Comparison of ENCODE assay signal across 21 cellular contexts in genomic region chr18:74590606-74591005, GRCh38. TPM values are rescaled to one million over a fixed set of nuclear protein-coding genes. Genes with fewer than 3 reads are reported as not detected.
A peak's percentile ranks its signal among the peaks of the same experiment; 100 is the strongest.
DNase-seq lines count a peak whose midpoint lies in the region; ATAC-seq and TF ChIP-seq lines count a peak whose summit lies in the region.
"Had no signal": no experiment of that assay in that cellular context is flagged by ENCODE, and none has a peak within 500 bp of the region (broad histone marks: within the 10 kb centered on the region; RNA-seq: fewer than 3 reads in every experiment).

No MANE protein-coding gene starts in this region.

- peaks cover 29% of the 10 kb centered on the region for H3K36me3 ChIP-seq in left ventricle myocardium inferior
- peaks cover 0 to 4% of the 10 kb centered on the region in 2 donors for H3K36me3 ChIP-seq in vagina
- no peaks in the 10 kb centered on the region for H3K36me3 ChIP-seq in osteoblast (ENCODE audit: insufficient read depth, low read length)

- H3K79me2 ChIP-seq in osteoblast (ENCODE audit: insufficient read depth, low read length): peaks cover 1% of the 10 kb centered on the region

- peaks cover 28% of the 10 kb centered on the region for H3K36me3 Mint-ChIP-seq in activated T-helper 17 cell treated with anti-CD3 and anti-CD28 coated beads, Interleukin-2, amount 50 U/mL, for 72 hours (ENCODE audit: low read depth)

- no peaks in the 10 kb centered on the region for H3K9me3 Mint-ChIP-seq in activated T-helper 17 cell treated with anti-CD3 and anti-CD28 coated beads, Interleukin-2, amount 50 U/mL, for 72 hours

- no peak overlapping the region for H3K4me2 ChIP-seq in osteoblast (ENCODE audit: insufficient read depth, low read length)
- H3K4me2 ChIP-seq: BLaER1 had no signal

- H3K4me3 Mint-ChIP-seq in activated T-helper 17 cell treated with anti-CD3 and anti-CD28 coated beads, Interleukin-2, amount 50 U/mL, for 72 hours: no peak overlapping the region

- H3K4me1 ChIP-seq in left ventricle myocardium inferior (peaks cover 12% of the 10 kb centered on the region), right cardiac atrium (ENCODE audit: control insufficient read depth, insufficient read depth, low read length) (no peaks in the 10 kb centered on the region), vagina (peaks cover 10% of the 10 kb centered on the region), osteoblast (ENCODE audit: insufficient read depth, low read length) (peaks cover under 1% of the 10 kb centered on the region)

- H3K27ac ChIP-seq in left ventricle myocardium inferior (replicated peaks) (peak overlapping the region; percentile 7), right cardiac atrium (ENCODE audit: low read length) (no peak overlapping the region), vagina (no peak overlapping the region), osteoblast (ENCODE audit: low read depth, low read length) (no peak overlapping the region)
- H3K27ac ChIP-seq: BLaER1, RWPE1 had no signal

- H3K9me3 ChIP-seq in left ventricle myocardium inferior (replicated peaks) (no peaks in the 10 kb centered on the region), right cardiac atrium (ENCODE audit: control insufficient read depth, low read length) (no peaks in the 10 kb centered on the region), vagina (no peaks in the 10 kb centered on the region), osteoblast (ENCODE audit: low read depth, low read length) (no peaks in the 10 kb centered on the region)
- H3K9me3 ChIP-seq: BLaER1 had no signal

- WGBS in right cardiac atrium: 63% methylated on average over 2 of the region's 2 CpGs

- H3K4me3 ChIP-seq in left ventricle myocardium inferior (no peak overlapping the region), right cardiac atrium (ENCODE audit: low read length) (no peak overlapping the region), vagina (no peak overlapping the region), osteoblast (ENCODE audit: insufficient read depth, low read length) (no peak overlapping the region)
- H3K4me3 ChIP-seq: BLaER1 had no signal

- H3K27me3 Mint-ChIP-seq in activated T-helper 17 cell treated with anti-CD3 and anti-CD28 coated beads, Interleukin-2, amount 50 U/mL, for 72 hours: peaks cover 18% of the 10 kb centered on the region

- H3K4me1 Mint-ChIP-seq in activated T-helper 17 cell treated with anti-CD3 and anti-CD28 coated beads, Interleukin-2, amount 50 U/mL, for 72 hours: peaks cover 20% of the 10 kb centered on the region

- ATAC-seq in right cardiac atrium: no peak
- peak; percentile 18 for ATAC-seq in activated T-helper 17 cell treated with anti-CD3 and anti-CD28 coated beads, Interleukin-2, amount 50 U/mL, for 72 hours (replicated peaks)
- ATAC-seq: PC-3 had no signal

- intact Hi-C loops in left ventricle myocardium inferior (cut with micrococcal nuclease) (no loop called here), right cardiac atrium (cut with DNase I) (no loop called here), vagina (cut with DNase I) (no loop called here)

- H3K27me3 ChIP-seq in left ventricle myocardium inferior (ENCODE audit: low read depth): no peaks in the 10 kb centered on the region
- H3K27me3 ChIP-seq in right cardiac atrium (ENCODE audit: control insufficient read depth, insufficient read depth): no peaks in the 10 kb centered on the region
- no peaks in the 10 kb centered on the region for H3K27me3 ChIP-seq in vagina
- no peaks in the 10 kb centered on the region for H3K27me3 ChIP-seq in osteoblast (ENCODE audit: insufficient read depth, low read length)
- H3K27me3 ChIP-seq: BLaER1 had no signal

- H4K20me1 ChIP-seq in osteoblast (ENCODE audit: insufficient read depth, low read length): no peaks in the 10 kb centered on the region
- H4K20me1 ChIP-seq: BLaER1 had no signal

- DNase-seq in left ventricle myocardium inferior: no peak
- no peak for DNase-seq in right cardiac atrium
- DNase-seq in middle frontal gyrus (ENCODE audit: extremely low spot score, low spot score): peak; percentile 64
- DNase-seq in DMS 273 (lab: John Stamatoyannopoulos, UW; ENCODE audit: unreplicated experiment): no peak
- DNase-seq in vagina (ENCODE audit: extremely low spot score in 2 of 2): no peak
- no peak for DNase-seq in osteoblast (ENCODE audit: insufficient read length, low spot score, missing footprints)
- DNase-seq in activated CD4-positive, alpha-beta T cell treated with anti-CD3 and anti-CD28 coated beads for 48 hours: no peak
- DNase-seq: DMS 273 treated with DMSO at 0.1 percent for 48 hours, H7, Karpas-422, MM.1S, NCI-H1436, NCI-H2029, NCI-H2171, NCI-H446, NCI-H69, PC-3 had no signal

- no peak overlapping the region for H3K27ac Mint-ChIP-seq in activated T-helper 17 cell treated with anti-CD3 and anti-CD28 coated beads, Interleukin-2, amount 50 U/mL, for 72 hours

- TF ChIP-seq POLR2A in vagina (IDR thresholded peaks at IDR 0.05): no peak

- no peak overlapping the region for H2AFZ ChIP-seq in osteoblast (ENCODE audit: low read length)

- TF ChIP-seq CTCF in left ventricle myocardium inferior (IDR thresholded peaks at IDR 0.05; ENCODE audit: borderline replicate concordance) (no peak), vagina (IDR thresholded peaks at IDR 0.05) (no peak), osteoblast (IDR thresholded peaks at IDR 0.05; ENCODE audit: extremely low read depth, low read depth, low read length) (no peak)

RNA-seq across cellular contexts. Expression of gene ZNF407, which starts 7.1 kb away (rescaled TPM):
- total RNA-seq in left ventricle myocardium inferior (10.6 TPM), right cardiac atrium (10 to 100 TPM; 10.6 to 14.7 (median 12.9) TPM), vagina (15.5 TPM), osteoblast (16.6 and 19.4 TPM in 2 replicates)
- polyA plus RNA-seq in right cardiac atrium: 3.8 TPM
- 10 to 100 TPM; 17.9 to 22.5 TPM for total RNA-seq in activated T-helper 17 cell treated with anti-CD3 and anti-CD28 coated beads, Interleukin-2, amount 50 U/mL, for 72 hours

RNA-seq across cellular contexts. Expression of gene CNDP1, which starts 56.3 kb away (rescaled TPM):
- total RNA-seq in left ventricle myocardium inferior (not detected), right cardiac atrium (not detected), vagina (9.8 TPM), osteoblast (not detected in 2 replicates)
- polyA plus RNA-seq in right cardiac atrium: 0.05 TPM
- total RNA-seq in activated T-helper 17 cell treated with anti-CD3 and anti-CD28 coated beads, Interleukin-2, amount 50 U/mL, for 72 hours: under 1 TPM in 1 of 2 donors, not detected in 1; 0.26 TPM
- total RNA-seq: Daoy, H7, PC-3 had no signal
